Comparison of ENCODE assay signal across 25 cellular contexts in the genomic region with DNA sequence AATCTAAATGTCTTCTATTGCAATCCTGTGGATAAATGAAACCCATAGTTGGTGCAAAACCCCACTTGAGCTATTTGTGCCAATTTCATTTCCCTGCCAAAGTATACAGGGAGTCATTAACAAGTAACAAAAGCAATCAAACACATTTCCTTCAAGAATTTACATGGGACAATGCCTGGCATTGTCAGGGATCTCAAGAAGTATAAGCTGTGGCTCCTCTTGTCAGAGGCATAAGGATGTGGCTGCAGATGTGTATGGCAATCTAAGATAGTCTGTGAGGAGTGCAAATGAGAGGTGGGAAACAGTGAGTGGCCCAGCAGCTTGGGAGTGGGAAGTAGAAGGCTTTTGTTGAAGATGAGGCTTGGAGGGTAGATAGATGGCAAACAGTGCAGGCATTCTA.
"Had no signal": no experiment of that assay in that cellular context is flagged by ENCODE, and none has a peak within 500 bp of the region (broad histone marks: within the 10 kb centered on the region; RNA-seq: fewer than 3 reads in every experiment).

No MANE protein-coding gene starts in this region.

- DNase-seq: hippocampal formation; kidney glomerular epithelial cell; left cardiac atrium; left lung; lower lobe of right lung; mammary epithelial cell; mesenchymal stem cell; naive B cell; ovary; retina; right cardiac atrium; stimulated activated CD4-positive, alpha-beta T cell treated with anti-CD3 and anti-CD28 coated beads, Interleukin-12 subunit alpha, Interleukin-12 subunit beta, amount 100 ng/mL, for 4 hours; stimulated activated CD4-positive, alpha-beta T cell treated with anti-CD3 and anti-CD28 coated beads, Interleukin-15, amount 100 ng/mL, for 24 hours; stimulated activated CD4-positive, alpha-beta T cell treated with anti-CD3 and anti-CD28 coated beads, Interleukin-4, amount 100 ng/mL, for 24 hours; stimulated activated naive CD4-positive, alpha-beta T cell; tibial artery; trophoblast cell; upper lobe of right lung had no signal

- H3K4me1 ChIP-seq: prostate gland, upper lobe of right lung had no signal

- ATAC-seq: left cardiac atrium; lower lobe of right lung; natural killer cell treated with Interleukin-12 subunit alpha and Interleukin-12 subunit beta and Interleukin-15 and Interleukin-18, amount 100 ng/mL, for 72 hours; right cardiac atrium; stimulated activated effector memory CD8-positive, alpha-beta T cell treated with anti-CD3 and anti-CD28 coated beads, Interleukin-12 subunit alpha, Interleukin-12 subunit beta, amount 100 ng/mL, for 72 hours had no signal

- H3K27me3 Mint-ChIP-seq: stimulated activated naive CD8-positive, alpha-beta T cell treated with anti-CD3 and anti-CD28 coated beads, Interleukin-15, Interleukin-2, amounts not matched to agents 100 ng/mL and 50 ng/mL, for 24 hours had no signal

- H3K9me3 Mint-ChIP-seq: natural killer cell treated with Interleukin-12 subunit alpha and Interleukin-12 subunit beta and Interleukin-15 and Interleukin-18, amount 100 ng/mL, for 72 hours; stimulated activated effector memory CD8-positive, alpha-beta T cell treated with anti-CD3 and anti-CD28 coated beads, Interleukin-12 subunit alpha, Interleukin-12 subunit beta, amount 100 ng/mL, for 72 hours; stimulated activated naive CD8-positive, alpha-beta T cell treated with anti-CD3 and anti-CD28 coated beads, Interleukin-15, Interleukin-2, amounts not matched to agents 100 ng/mL and 50 ng/mL, for 24 hours had no signal

- H3K4me1 Mint-ChIP-seq: naive B cell had no signal

- H3K36me3 ChIP-seq: left lung, lower lobe of right lung, ovary, prostate gland, suprapubic skin, thoracic aorta, tibial artery, upper lobe of right lung had no signal

- H3K4me3 Mint-ChIP-seq: naive B cell; natural killer cell treated with Interleukin-12 subunit alpha and Interleukin-12 subunit beta and Interleukin-15 and Interleukin-18, amount 100 ng/mL, for 72 hours; stimulated activated effector memory CD8-positive, alpha-beta T cell treated with anti-CD3 and anti-CD28 coated beads, Interleukin-12 subunit alpha, Interleukin-12 subunit beta, amount 100 ng/mL, for 72 hours; stimulated activated naive CD8-positive, alpha-beta T cell treated with anti-CD3 and anti-CD28 coated beads, Interleukin-15, Interleukin-2, amounts not matched to agents 100 ng/mL and 50 ng/mL, for 24 hours had no signal

- H3K27me3 ChIP-seq: left lung, ovary, suprapubic skin, tibial artery, upper lobe of right lung had no signal

- H3K36me3 Mint-ChIP-seq: naive B cell; natural killer cell treated with Interleukin-12 subunit alpha and Interleukin-12 subunit beta and Interleukin-15 and Interleukin-18, amount 100 ng/mL, for 72 hours; stimulated activated effector memory CD8-positive, alpha-beta T cell treated with anti-CD3 and anti-CD28 coated beads, Interleukin-12 subunit alpha, Interleukin-12 subunit beta, amount 100 ng/mL, for 72 hours had no signal

- H3K9me3 ChIP-seq: left lung, lower lobe of right lung, ovary, prostate gland, suprapubic skin, thoracic aorta, tibial artery, upper lobe of right lung had no signal

- H3K4me3 ChIP-seq: left lung, lower lobe of right lung, ovary, prostate gland, skin epidermis, suprapubic skin, thoracic aorta, tibial artery, upper lobe of right lung had no signal

- H3K27ac ChIP-seq: left lung, lower lobe of right lung, ovary, prostate gland, skin epidermis, suprapubic skin, thoracic aorta, tibial artery, upper lobe of right lung had no signal

- H3K27ac Mint-ChIP-seq: naive B cell; natural killer cell treated with Interleukin-12 subunit alpha and Interleukin-12 subunit beta and Interleukin-15 and Interleukin-18, amount 100 ng/mL, for 72 hours; stimulated activated effector memory CD8-positive, alpha-beta T cell treated with anti-CD3 and anti-CD28 coated beads, Interleukin-12 subunit alpha, Interleukin-12 subunit beta, amount 100 ng/mL, for 72 hours; stimulated activated naive CD8-positive, alpha-beta T cell treated with anti-CD3 and anti-CD28 coated beads, Interleukin-15, Interleukin-2, amounts not matched to agents 100 ng/mL and 50 ng/mL, for 24 hours had no signal
